Comparison of ENCODE assay signal across 8 cellular contexts in genomic region chr3:64030741-64031140, GRCh38. TPM values are rescaled to one million over a fixed set of nuclear protein-coding genes. Genes with fewer than 3 reads are reported as not detected.
DNase-seq lines count a peak whose midpoint lies in the region; ATAC-seq and TF ChIP-seq lines count a peak whose summit lies in the region.

No MANE protein-coding gene starts in this region.

- H3K27ac ChIP-seq in PC-9, result no peak overlapping the region
- H3K27ac ChIP-seq in neutrophil, result no peak overlapping the region

- H3K9me3 Mint-ChIP-seq in IgD-negative memory B cell, result peaks cover 2 to 6% (median 4%) of the 10 kb centered on the region in 3 donors

- CTCF ChIA-PET in PC-9 (lab: Charles Lee), result no interaction called here

- H3K4me2 ChIP-seq in PC-9, result peak overlapping the region; percentile 76

- H3K27me3 ChIP-seq in PC-9 (ENCODE audit: insufficient read depth, low read depth), result no peaks in the 10 kb centered on the region
- H3K27me3 ChIP-seq in neutrophil, result peaks cover 30% of the 10 kb centered on the region

- BruUV-seq in PC-9 (replicated peaks; lab: Mats Ljungman, UMichigan), result no TSS peak

- no peaks in the 10 kb centered on the region; the same call in 1 of the 2 replicates for H3K4me1 ChIP-seq in PC-9 (replicated peaks; ENCODE audit: insufficient read depth)
- H3K4me1 ChIP-seq in neutrophil (ENCODE audit: control insufficient read depth in 1 of 2, insufficient read depth in 1 of 2, low read depth in 1 of 2, low read length in 1 of 2), result peaks cover 11 to 18% of the 10 kb centered on the region in 2 experiments

- H3K36me3 ChIP-seq in PC-9 (ENCODE audit: low read depth), result no peaks in the 10 kb centered on the region
- H3K36me3 ChIP-seq in neutrophil, result no peaks in the 10 kb centered on the region

- H2AFZ ChIP-seq in PC-9, result 0 out of 2 replicates have a peak overlapping the region, but pooled peaks have one; percentile 75

- H3K36me3 Mint-ChIP-seq in IgD-negative memory B cell, result no peaks in the 10 kb centered on the region

- DNase-seq in DMS 273 treated with DMSO at 0.1 percent for 48 hours (lab: John Stamatoyannopoulos, UW) (peak; percentile 30), PC-9 (peak; percentile 59 to 71), fibroblast of the conjunctiva (ENCODE audit: low read depth) (peak; percentile 40), stromal cell of bone marrow (ENCODE audit: low read depth) (peak; percentile 18)
- peak; percentile 41 to 63 for DNase-seq in activated T-helper 1 cell treated with anti-CD3 and anti-CD28 coated beads, Interleukin-2, amount 50 U/mL, for 16 hours (ENCODE audit: low read depth in 1 of 2, low spot score in 1 of 2)

- peak; percentile 95 for ATAC-seq in GM21529 (IDR thresholded peaks at IDR 0.05; ENCODE audit: unreplicated experiment)

- TF ChIP-seq CTCF in PC-9 (conservative IDR thresholded peaks at IDR 0.05) (peak; percentile 87), neutrophil (IDR thresholded peaks at IDR 0.05) (peak; percentile 88)

- POLR2A ChIA-PET in PC-9 (lab: Charles Lee; ENCODE audit: unreplicated experiment), result interaction anchor here (0.6 kb wide), 1 partner anchor 20 kb away, joined by 8 read pairs; no protein-coding TSS in a partner anchor

- intact Hi-C loops in PC-9 (cut with micrococcal nuclease; ENCODE audit: unreplicated experiment), result loop anchor here (1.0 to 10.0 kb wide), 6 partner anchors 159 to 454 kb away; no protein-coding TSS in a partner anchor

- no peaks in the 10 kb centered on the region for H3K9me3 ChIP-seq in PC-9 (ENCODE audit: insufficient read depth, low read depth)
- H3K9me3 ChIP-seq in neutrophil, result no peaks in the 10 kb centered on the region

- peaks cover 10% of the 10 kb centered on the region for H3K27me3 Mint-ChIP-seq in IgD-negative memory B cell

- peak overlapping the region; percentile 42; the same call in 1 of the 2 replicates for H3K4me3 ChIP-seq in PC-9
- peak overlapping the region; percentile 51 to 55 for H3K4me3 ChIP-seq in neutrophil (ENCODE audit: low read depth in 1 of 2, low read length in 1 of 2)

- peaks cover 4 to 13% (median 6%) of the 10 kb centered on the region in 3 donors for H3K4me1 Mint-ChIP-seq in IgD-negative memory B cell

- peak overlapping the region; percentile 42 to 93 (median 88) for H3K4me3 Mint-ChIP-seq in IgD-negative memory B cell

- peak overlapping the region in 1 of 3 donors; percentile 73 for H3K27ac Mint-ChIP-seq in IgD-negative memory B cell

- H3K9me2 ChIP-seq in PC-9 (ENCODE audit: insufficient read depth), result no peaks in the 10 kb centered on the region

- no peaks in the 10 kb centered on the region for H3K79me2 ChIP-seq in PC-9 (ENCODE audit: low read depth)

- no peaks in the 10 kb centered on the region for H3F3A ChIP-seq in PC-9 (ENCODE audit: insufficient read depth, low read depth)

- no peaks in the 10 kb centered on the region for H4K20me1 ChIP-seq in PC-9 (ENCODE audit: insufficient read depth)

RNA-seq across cellular contexts. Expression of gene PSMD6, which starts 7.4 kb away (rescaled TPM):
- 97.6 TPM for polyA plus RNA-seq in IgD-negative memory B cell
- total RNA-seq in PC-9 (2021), result 52.0 and 68.8 TPM in 2 replicates
